In genomic region chr19:30076751-30077670, GRCh38 we compare ENCODE assay signal across 1 cellular context.
TF ChIP-seq lines count a peak whose summit lies in the region.

No MANE protein-coding gene starts in this region.

TF ChIP-seq in K562, 482 proteins besides CTCF, POLR2A, EP300 and RAD21 (continued from another document):
- TF ChIP-seq CHD7 (IDR thresholded peaks at IDR 0.05; ENCODE audit: low read depth, low read length) (no peak), HOMEZ (CRISPR knock-in tag; IDR thresholded peaks at IDR 0.05) (no peak), NCOA2 (IDR thresholded peaks at IDR 0.05; ENCODE audit: partially characterized antibody in 2 of 2) (no peak)
TF ChIP-seq in K562: peak in this region for 0.
